Comparison of ENCODE assay signal across 11 cellular contexts in genomic region chr11:125390949-125391348, GRCh38.
DNase-seq lines count a peak whose midpoint lies in the region; ATAC-seq and TF ChIP-seq lines count a peak whose summit lies in the region.
"Had no signal": no experiment of that assay in that cellular context is flagged by ENCODE, and none has a peak within 500 bp of the region (broad histone marks: within the 10 kb centered on the region; RNA-seq: fewer than 3 reads in every experiment).

No MANE protein-coding gene starts in this region.

- H3K9me2 ChIP-seq in GM23338 (ENCODE audit: insufficient read depth) (peaks cover 15% of the 10 kb centered on the region; the same call in 1 of the 2 replicates), SK-N-SH (no peaks in the 10 kb centered on the region)

- ATAC-seq in GM23338 = peak; percentile 49; the same call in 2 of the 3 replicates
- peak; percentile 46 for ATAC-seq in sciatic nerve
- ATAC-seq in HG03342 (IDR thresholded peaks at IDR 0.05; ENCODE audit: unreplicated experiment) = no peak
- ATAC-seq: natural killer cell had no signal

- no peaks in the 10 kb centered on the region for H3K9me3 ChIP-seq in SK-N-SH

- no peak overlapping the region for H3K4me3 ChIP-seq in GM23338
- no peak overlapping the region for H3K4me3 ChIP-seq in SK-N-SH (ENCODE audit: low read depth in 2 of 2, low read length in 1 of 2)
- H3K4me3 ChIP-seq in fibroblast of the aortic adventitia (ENCODE audit: low read depth, low read length) = no peak overlapping the region

- DNase-seq in GM23338 (ENCODE audit: low spot score) (peak; percentile 55), SK-N-SH (peak; percentile 60), fibroblast of the aortic adventitia (ENCODE audit: low read depth) (peak; percentile 94), sciatic nerve (ENCODE audit: low spot score) (no peak), kidney glomerular epithelial cell (lab: John Stamatoyannopoulos, UW) (no peak), nucleus accumbens (lab: John Stamatoyannopoulos, UW) (no peak), RPMI8226 (no peak)
- DNase-seq: natural killer cell, NCI-H748 treated with DMSO at 0.1 percent for 48 hours, SHP77 treated with DMSO at 0.1 percent for 48 hours had no signal

- POLR2A ChIA-PET in SK-N-SH (lab: Yijun Ruan, JAX) = no interaction called here

- H3F3A ChIP-seq in GM23338 (replicated peaks; ENCODE audit: low read depth) (no peaks in the 10 kb centered on the region), SK-N-SH (replicated peaks; ENCODE audit: insufficient read depth) (no peaks in the 10 kb centered on the region)

- H3K79me2 ChIP-seq in GM23338 (replicated peaks; ENCODE audit: insufficient read depth) (no peaks in the 10 kb centered on the region), SK-N-SH (ENCODE audit: insufficient read depth) (no peaks in the 10 kb centered on the region)

- no peaks in the 10 kb centered on the region for H3K36me3 Mint-ChIP-seq in GM23338 (ENCODE audit: low read depth)
- H3K36me3 Mint-ChIP-seq: natural killer cell had no signal

- no peak overlapping the region for H3K27ac Mint-ChIP-seq in GM23338
- H3K27ac Mint-ChIP-seq: natural killer cell had no signal

- H3K36me3 ChIP-seq in GM23338 (ENCODE audit: insufficient read depth) (no peaks in the 10 kb centered on the region), SK-N-SH (replicated peaks in 1 of 2; ENCODE audit: control insufficient read depth in 1 of 2, insufficient read depth in 2 of 2, low read length in 1 of 2) (no peaks in the 10 kb centered on the region)

- H3K4me3 Mint-ChIP-seq in GM23338 = no peak overlapping the region
- H3K4me3 Mint-ChIP-seq: natural killer cell had no signal

- WGBS in SK-N-SH (ENCODE audit: low lambda C conversion rate) = 9% methylated on average over 5 of the region's 5 CpGs

- CTCF ChIA-PET in SK-N-SH (lab: Yijun Ruan, JAX) = interaction anchor here (0.8 to 2.9 kb wide), 9 partner anchors 10 to 300 kb away, joined by 3 to 16 read pairs (median 4); no protein-coding TSS in a partner anchor

- peaks cover 17% of the 10 kb centered on the region for H3K4me1 ChIP-seq in GM23338 (ENCODE audit: insufficient read depth)
- peaks cover 0 to 6% of the 10 kb centered on the region in 2 experiments; a peak in 2 of 4 replicates for H3K4me1 ChIP-seq in SK-N-SH (ENCODE audit: control insufficient read depth in 1 of 2, insufficient read depth in 2 of 2, low read depth in 1 of 2, low read length in 1 of 2)

- peak overlapping the region; percentile 3; the same call in 1 of the 2 replicates for H3K4me2 ChIP-seq in GM23338
- no peak overlapping the region; the same call in 1 of the 2 replicates for H3K4me2 ChIP-seq in SK-N-SH

- H4K20me1 ChIP-seq in GM23338 (replicated peaks; ENCODE audit: insufficient read depth) (no peaks in the 10 kb centered on the region), SK-N-SH (ENCODE audit: insufficient read depth) (no peaks in the 10 kb centered on the region)

- TF ChIP-seq RAD21 in SK-N-SH (IDR thresholded peaks at IDR 0.05; ENCODE audit: low read length) = no peak

- no peak overlapping the region for H3K9ac ChIP-seq in SK-N-SH

- H2AFZ ChIP-seq in GM23338 = no peak overlapping the region
- peak overlapping the region; percentile 63; the same call in 1 of the 2 replicates for H2AFZ ChIP-seq in SK-N-SH (ENCODE audit: low read depth)

- no peak for TF ChIP-seq CTCF in GM23338 (conservative IDR thresholded peaks at IDR 0.05; ENCODE audit: low read depth in 2 of 2)
- TF ChIP-seq CTCF in SK-N-SH (IDR thresholded peaks at IDR 0.05) = no peak
- TF ChIP-seq CTCF in fibroblast of the aortic adventitia (IDR thresholded peaks at IDR 0.05; ENCODE audit: insufficient read depth, low read length) = no peak

- intact Hi-C loops in sciatic nerve (cut with DNase I) = no loop called here

- H3K9me3 Mint-ChIP-seq in GM23338 = no peaks in the 10 kb centered on the region
- H3K9me3 Mint-ChIP-seq: natural killer cell had no signal

- H3K27me3 Mint-ChIP-seq in GM23338 (ENCODE audit: insufficient read depth, low read depth, poor library complexity) = peaks cover 2% of the 10 kb centered on the region

- H3K27ac ChIP-seq in GM23338 (ENCODE audit: low read depth) (no peak overlapping the region), SK-N-SH (ENCODE audit: low read depth in 2 of 2, low read length in 1 of 2) (no peak overlapping the region)

- no peaks in the 10 kb centered on the region for H3K27me3 ChIP-seq in GM23338 (ENCODE audit: insufficient read depth)
- H3K27me3 ChIP-seq in SK-N-SH (ENCODE audit: insufficient read depth) = no peaks in the 10 kb centered on the region

- peaks cover 32% of the 10 kb centered on the region for H3K4me1 Mint-ChIP-seq in GM23338
- H3K4me1 Mint-ChIP-seq: natural killer cell had no signal

- no peak for TF ChIP-seq EP300 in SK-N-SH (IDR thresholded peaks at IDR 0.05; ENCODE audit: borderline replicate concordance in 1 of 2, low read depth in 1 of 2, low read length in 1 of 2)

TF ChIP-seq in GM23338, 12 proteins besides CTCF, POLR2A, EP300 and RAD21 (continues in another document):
- TF ChIP-seq EZH2phosphoT487 (IDR thresholded peaks at IDR 0.05; ENCODE audit: unreplicated experiment) (no peak), ZNF114 (CRISPR knock-in tag; IDR thresholded peaks at IDR 0.05) (no peak), ZNF331 (CRISPR knock-in tag; IDR thresholded peaks at IDR 0.05; ENCODE audit: low read depth) (no peak), JUNB (IDR thresholded peaks at IDR 0.05; ENCODE audit: unreplicated experiment) (no peak), REST (IDR thresholded peaks at IDR 0.05; ENCODE audit: unreplicated experiment) (no peak), CREB1 (CRISPR knock-in tag; IDR thresholded peaks at IDR 0.05; ENCODE audit: low read depth) (no peak), EZH2 (IDR thresholded peaks at IDR 0.05; ENCODE audit: low read depth, unreplicated experiment) (no peak), POLR2AphosphoS5 (IDR thresholded peaks at IDR 0.05; ENCODE audit: low read depth) (no peak)

TF ChIP-seq in SK-N-SH, 30 proteins besides CTCF, POLR2A, EP300 and RAD21:
- TF ChIP-seq MAX (IDR thresholded peaks at IDR 0.05; ENCODE audit: low read depth) = no peak
- no peak for TF ChIP-seq GABPA (IDR thresholded peaks at IDR 0.05; ENCODE audit: low read depth)
- TF ChIP-seq JUND (IDR thresholded peaks at IDR 0.05) = no peak
- no peak for TF ChIP-seq YY1 (IDR thresholded peaks at IDR 0.05; ENCODE audit: low read depth)
- TF ChIP-seq GATA2 (CRISPR knock-in tag; IDR thresholded peaks at IDR 0.05) = peak; percentile 83
- TF ChIP-seq FOXM1 (IDR thresholded peaks at IDR 0.05; ENCODE audit: low read depth) = no peak
- TF ChIP-seq FOXJ3 (CRISPR knock-in tag; IDR thresholded peaks at IDR 0.05) = no peak
- no peak for TF ChIP-seq ZBTB33 (IDR thresholded peaks at IDR 0.05; ENCODE audit: borderline replicate concordance, low read depth)
- no peak for TF ChIP-seq USF1 (IDR thresholded peaks at IDR 0.05; ENCODE audit: borderline replicate concordance, low read depth)
- TF ChIP-seq RFX5 (IDR thresholded peaks at IDR 0.05; ENCODE audit: low read length) = no peak
- TF ChIP-seq RCOR1 (IDR thresholded peaks at IDR 0.05; ENCODE audit: low read length) = peak; percentile 70; the same call in 1 of the 2 replicates
- TF ChIP-seq TEAD4 (IDR thresholded peaks at IDR 0.05; ENCODE audit: borderline replicate concordance, insufficient read depth) = no peak
- TF ChIP-seq SMC3 (IDR thresholded peaks at IDR 0.05; ENCODE audit: low read depth, low read length) = no peak
- TF ChIP-seq FOSL2 (IDR thresholded peaks at IDR 0.05; ENCODE audit: borderline replicate concordance, low read depth) = no peak
- TF ChIP-seq SIN3A (IDR thresholded peaks at IDR 0.05; ENCODE audit: borderline replicate concordance, low read depth, low read length) = no peak

Comparison
In these comparisons a context has a peak if more than half of its experiments do, and no peak if none do; other contexts are left out.
1. DNase-seq: peak in GM23338 (single experiment), SK-N-SH (single experiment) and fibroblast of the aortic adventitia (single experiment); none in sciatic nerve (single experiment), kidney glomerular epithelial cell (single experiment), nucleus accumbens (0 of 56) and RPMI8226 (single experiment).